Comparison of ENCODE assay signal across 1 cellular context in the genomic region with DNA sequence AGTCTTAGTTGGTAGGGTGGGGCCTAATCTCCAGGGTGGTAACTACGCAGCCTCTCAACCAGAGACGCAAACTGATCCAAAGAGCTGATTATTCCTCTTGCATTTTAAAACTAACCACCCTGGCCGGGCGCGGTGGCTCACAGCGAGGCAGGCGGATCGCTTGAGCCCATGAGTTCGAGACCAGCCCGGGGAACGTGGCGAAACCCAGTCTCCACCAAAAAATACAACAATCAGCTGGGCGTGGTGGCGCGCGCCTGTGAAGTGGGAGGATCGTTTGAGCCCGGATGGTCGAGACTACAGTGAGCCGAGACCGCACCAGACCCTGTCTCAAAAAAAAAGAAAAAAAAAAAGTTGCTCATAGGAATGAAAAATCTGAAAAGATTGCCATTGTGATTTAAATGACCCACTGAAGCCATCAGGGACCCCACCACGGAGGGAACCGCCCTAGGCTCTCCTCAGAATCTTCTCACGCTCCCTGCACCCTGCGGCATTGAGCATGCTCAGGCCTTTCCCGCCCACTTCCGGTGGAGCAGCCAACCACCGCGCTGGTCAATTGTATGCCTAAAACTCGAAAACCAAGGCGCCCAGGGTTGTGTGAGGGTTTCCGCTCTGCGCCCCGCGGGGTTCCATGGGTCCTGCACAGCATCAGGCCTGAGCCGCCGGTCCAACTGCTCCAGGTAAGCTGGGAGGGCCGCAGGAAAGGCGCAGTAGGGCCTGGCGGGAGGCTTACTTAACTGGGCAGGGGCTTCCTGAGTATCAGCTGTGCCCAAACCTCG.
TF ChIP-seq lines count a peak whose summit lies in the region.

Gene TRIM60 (plus strand): TSS at position 564 of the 776 bp plus-strand sequence. CDS start 8,074 bp downstream, outside the sequence.

TF ChIP-seq in H1, 55 proteins besides CTCF, POLR2A, EP300 and RAD21:
- TF ChIP-seq RNF2 (IDR thresholded peaks at IDR 0.05; ENCODE audit: borderline replicate concordance, low read depth, low read length, missing control alignments, poor library complexity, severe bottlenecking) (no peak), E2F6 (IDR thresholded peaks at IDR 0.05) (peak; percentile 81)
